Comparison of ENCODE assay signal across 21 cellular contexts in genomic region chr12:60042835-60043234, GRCh38.
"Had no signal": no experiment of that assay in that cellular context is flagged by ENCODE, and none has a peak within 500 bp of the region (broad histone marks: within the 10 kb centered on the region; RNA-seq: fewer than 3 reads in every experiment).

No MANE protein-coding gene starts in this region.

- H3K27me3 ChIP-seq: hepatocyte, stomach, transverse colon had no signal

- H3K4me1 ChIP-seq: psoas muscle, stomach, transverse colon had no signal

- ATAC-seq: left colon; left ventricle myocardium superior; psoas muscle; sciatic nerve; stimulated activated naive B cell treated with anti-CD40 and anti-IgM and Interleukin-4, amounts not matched to agents 10 μg/mL and 1 μg/mL and 100 μg/mL, for 72 hours had no signal

- H3K4me3 ChIP-seq: hepatocyte, lung, psoas muscle, stomach, thoracic aorta, transverse colon had no signal

- H3K36me3 ChIP-seq: stomach, thoracic aorta, transverse colon had no signal

- FAIRE-seq: kidney had no signal

- H3K4me2 ChIP-seq: hepatocyte had no signal

- H3K79me2 ChIP-seq: hepatocyte had no signal

- H3K9me3 ChIP-seq: psoas muscle, stomach, thoracic aorta, transverse colon had no signal

- DNase-seq: erythroblast; foreskin melanocyte; head of caudate nucleus; kidney; left colon; left ventricle myocardium superior; mesenchymal stem cell; naive B cell; occipital lobe; psoas muscle; retina; stimulated activated CD4-positive, alpha-beta T cell treated with anti-CD3 and anti-CD28 coated beads, Interleukin-2, amount 100 ng/mL, for 24 hours; stimulated activated CD4-positive, alpha-beta T cell treated with anti-CD3 and anti-CD28 coated beads, Interleukin-4, amount 100 ng/mL, for 4 hours; stimulated activated naive B cell treated with anti-CD40 and anti-IgM and Interleukin-4, amounts not matched to agents 10 μg/mL and 1 μg/mL and 100 μg/mL, for 72 hours; stomach; substantia nigra; transverse colon had no signal

- H3K27ac ChIP-seq: hepatocyte, psoas muscle, stomach, thoracic aorta, transverse colon had no signal

- H2AFZ ChIP-seq: hepatocyte had no signal
